18 cellular contexts compared by ENCODE assay signal in the genomic region with DNA sequence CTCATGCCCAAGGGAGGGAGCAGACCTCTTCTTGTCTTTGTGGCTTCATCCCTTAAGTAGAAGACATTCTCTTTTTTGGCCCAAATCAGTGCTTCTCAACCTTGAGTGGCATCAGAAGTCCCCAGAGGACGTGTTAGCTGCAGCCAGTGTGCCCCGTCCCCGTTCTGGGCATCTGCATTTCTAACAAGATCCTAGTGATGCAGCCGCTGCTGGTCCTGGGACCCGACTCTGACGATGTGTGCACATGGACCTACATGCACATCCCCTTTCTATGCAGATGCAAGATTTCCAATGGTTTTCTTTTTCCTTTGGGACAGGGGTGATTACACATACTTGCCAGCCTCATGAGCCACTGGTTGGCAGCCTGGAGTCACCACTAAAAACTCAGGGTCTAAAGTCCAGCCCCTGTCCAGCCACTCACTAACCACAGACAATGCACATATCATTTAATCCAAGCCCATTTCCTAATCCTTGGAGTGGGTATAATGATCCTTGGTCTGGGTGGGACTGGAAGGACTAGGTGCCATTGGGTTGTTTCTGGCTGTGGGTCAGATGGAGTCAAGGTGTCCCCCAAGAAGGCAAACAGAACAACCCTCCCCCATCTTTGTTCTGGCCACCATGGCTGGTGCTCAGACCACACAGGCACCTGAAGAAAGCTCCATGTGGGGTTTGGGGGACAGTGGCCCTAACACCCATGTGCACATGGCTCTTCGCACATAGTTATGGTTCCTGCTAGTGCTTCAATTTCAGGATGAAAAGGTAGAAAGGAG. TPM values are rescaled to one million over a fixed set of nuclear protein-coding genes. Genes with fewer than 3 reads are reported as not detected.
DNase-seq lines count a peak whose midpoint lies in the region; ATAC-seq, FAIRE-seq and TF ChIP-seq lines count a peak whose summit lies in the region.
"Had no signal": no experiment of that assay in that cellular context is flagged by ENCODE, and none has a peak within 500 bp of the region (broad histone marks: within the 10 kb centered on the region; RNA-seq: fewer than 3 reads in every experiment).

No MANE protein-coding gene starts in this region.

- H3K4me1 ChIP-seq in BLaER1 (peaks cover 93% of the 10 kb centered on the region), left ventricle myocardium inferior (peaks cover 100% of the 10 kb centered on the region), parathyroid adenoma (peaks cover 24% of the 10 kb centered on the region), hepatocyte (ENCODE audit: insufficient read depth) (peaks cover 41% of the 10 kb centered on the region)

- H3K4me3 Mint-ChIP-seq in T-helper 17 cell, result no peak overlapping the region
- H3K4me3 Mint-ChIP-seq: activated CD8-positive, alpha-beta T cell treated with anti-CD3 and anti-CD28 coated beads for 36 hours had no signal

- no peaks in the 10 kb centered on the region for H3K27me3 Mint-ChIP-seq in T-helper 17 cell
- H3K27me3 Mint-ChIP-seq: activated CD8-positive, alpha-beta T cell treated with anti-CD3 and anti-CD28 coated beads for 36 hours had no signal

- 94% methylated on average over 7 of the region's 7 CpGs for WGBS in hepatocyte (ENCODE audit: low lambda C conversion rate, missing lambda C conversion rate)

- ATAC-seq in T-helper 17 cell, result no peak
- ATAC-seq: activated CD8-positive, alpha-beta T cell treated with anti-CD3 and anti-CD28 coated beads for 36 hours had no signal

- H3K27me3 ChIP-seq in BLaER1 (no peaks in the 10 kb centered on the region), left ventricle myocardium inferior (ENCODE audit: low read depth) (no peaks in the 10 kb centered on the region), parathyroid adenoma (ENCODE audit: control insufficient read depth, insufficient read depth, low read length) (no peaks in the 10 kb centered on the region), hepatocyte (no peaks in the 10 kb centered on the region)

- H3K27ac ChIP-seq in BLaER1, result no peak overlapping the region
- peak overlapping the region; percentile 98 for H3K27ac ChIP-seq in left ventricle myocardium inferior (replicated peaks)
- H3K27ac ChIP-seq in parathyroid adenoma, result peak overlapping the region; percentile 43
- H3K27ac ChIP-seq in hepatocyte, result no peak overlapping the region

- FAIRE-seq in H54 (lab: Jason Lieb, UNC), result no peak
- FAIRE-seq: G401.6, GM18507, keratinocyte had no signal

- H3K79me2 ChIP-seq in parathyroid adenoma (peaks cover 61% of the 10 kb centered on the region), hepatocyte (peaks cover 67% of the 10 kb centered on the region)

- intact Hi-C loops in left ventricle myocardium inferior (cut with micrococcal nuclease), result no loop called here

- H3K36me3 ChIP-seq in BLaER1, result peaks cover 44% of the 10 kb centered on the region
- peaks cover 17% of the 10 kb centered on the region for H3K36me3 ChIP-seq in left ventricle myocardium inferior
- H3K36me3 ChIP-seq in parathyroid adenoma (ENCODE audit: control insufficient read depth, insufficient read depth, low read length), result no peaks in the 10 kb centered on the region
- no peaks in the 10 kb centered on the region for H3K36me3 ChIP-seq in hepatocyte (replicated peaks; ENCODE audit: insufficient read depth, low read depth)

- H3K27ac Mint-ChIP-seq in T-helper 17 cell, result peak overlapping the region; percentile 59

- H2AFZ ChIP-seq in parathyroid adenoma, result no peak overlapping the region
- no peak overlapping the region for H2AFZ ChIP-seq in hepatocyte

- DNase-seq in T-helper 17 cell (no peak), left ventricle myocardium inferior (no peak), H54 (ENCODE audit: insufficient read length, low spot score) (no peak), hepatocyte (ENCODE audit: low spot score) (no peak), NCI-H2081 (lab: John Stamatoyannopoulos, UW) (no peak), LoVo (ENCODE audit: low spot score) (no peak)
- DNase-seq: activated CD8-positive, alpha-beta T cell treated with anti-CD3 and anti-CD28 coated beads for 36 hours; foreskin melanocyte; NCI-H1105; NCI-H510A; nucleus accumbens; stimulated activated CD8-positive, alpha-beta memory T cell treated with anti-CD3 and anti-CD28 coated beads, Interleukin-4, amount 100 ng/mL, for 48 hours had no signal

- H3K9me3 ChIP-seq in BLaER1 (no peaks in the 10 kb centered on the region), T-helper 17 cell (ENCODE audit: control insufficient read depth, low read length, poor library complexity, severe bottlenecking) (no peaks in the 10 kb centered on the region), left ventricle myocardium inferior (replicated peaks) (no peaks in the 10 kb centered on the region), parathyroid adenoma (ENCODE audit: control insufficient read depth, low read length) (no peaks in the 10 kb centered on the region), hepatocyte (ENCODE audit: low read depth) (no peaks in the 10 kb centered on the region)

- TF ChIP-seq CTCF in left ventricle myocardium inferior (IDR thresholded peaks at IDR 0.05; ENCODE audit: borderline replicate concordance), result no peak
- TF ChIP-seq CTCF in parathyroid adenoma (IDR thresholded peaks at IDR 0.05), result no peak
- TF ChIP-seq CTCF in hepatocyte (IDR thresholded peaks at IDR 0.05; ENCODE audit: poor library complexity), result no peak

- no peaks in the 10 kb centered on the region for H3K9me2 ChIP-seq in hepatocyte (replicated peaks; ENCODE audit: insufficient read depth)

- no peak overlapping the region for H3K9ac ChIP-seq in BLaER1
- no peak overlapping the region for H3K9ac ChIP-seq in parathyroid adenoma

- peaks cover 3% of the 10 kb centered on the region for H3K36me3 Mint-ChIP-seq in T-helper 17 cell (ENCODE audit: low read depth)

- H3K4me3 ChIP-seq in BLaER1 (no peak overlapping the region), left ventricle myocardium inferior (no peak overlapping the region), parathyroid adenoma (ENCODE audit: low read depth, low read length) (no peak overlapping the region), hepatocyte (no peak overlapping the region)

- peak overlapping the region; percentile 51 for H3K4me2 ChIP-seq in BLaER1
- H3K4me2 ChIP-seq in parathyroid adenoma (ENCODE audit: low read length), result peak overlapping the region; percentile 5
- no peak overlapping the region for H3K4me2 ChIP-seq in hepatocyte

- H3K4me1 Mint-ChIP-seq in T-helper 17 cell, result peaks cover 48% of the 10 kb centered on the region

- TF ChIP-seq POLR2A in H54 (IDR thresholded peaks at IDR 0.05; ENCODE audit: low read depth, low read length), result no peak

- H4K20me1 ChIP-seq in BLaER1 (peaks cover 100% of the 10 kb centered on the region), hepatocyte (ENCODE audit: insufficient read depth, poor library complexity, severe bottlenecking) (peaks cover 46% of the 10 kb centered on the region)

RNA-seq across cellular contexts. Expression of a gene that starts 6.4 kb away (rescaled TPM):
- total RNA-seq in T-helper 17 cell (10 to 100 TPM; 33.1 to 34.0 TPM), left ventricle myocardium inferior (159 TPM), hepatocyte (20.5 and 22.2 TPM in 2 replicates)
- polyA plus RNA-seq in hepatocyte, result 28.2 and 37.7 TPM in 2 replicates

RNA-seq across cellular contexts. Expression of a gene that starts 30.4 kb away (rescaled TPM):
- total RNA-seq in T-helper 17 cell, result not detected
- total RNA-seq in left ventricle myocardium inferior, result 0.33 TPM
- total RNA-seq in hepatocyte, result not detected in 2 replicates
- polyA plus RNA-seq in hepatocyte, result not detected in 2 replicates
- total RNA-seq: activated CD8-positive, alpha-beta T cell treated with anti-CD3 and anti-CD28 coated beads for 36 hours; T-helper 2 cell treated with Interferon-gamma antibody and Interleukin-4, amounts not matched to agents 100 ng/mL and 5 ng/mL, for 36 hours had no signal
- polyA plus RNA-seq: keratinocyte had no signal

RNA-seq across cellular contexts. Expression of a gene that starts 59.0 kb away (rescaled TPM):
- total RNA-seq in T-helper 17 cell (10 to 100 TPM; 24.6 to 26.2 TPM), left ventricle myocardium inferior (23.8 TPM), hepatocyte (97.7 and 110 TPM in 2 replicates)
- 123 and 125 TPM in 2 replicates for polyA plus RNA-seq in hepatocyte

Comparison
In these comparisons a context has a peak if more than half of its experiments do, and no peak if none do; other contexts are left out.
1. H3K27ac ChIP-seq: peak in left ventricle myocardium inferior (single experiment) and parathyroid adenoma (single experiment); none in BLaER1 (single experiment) and hepatocyte (single experiment).